Comparison of ENCODE assay signal across 24 cellular contexts in genomic region chr11:30149998-30150397, GRCh38.
"Had no signal": no experiment of that assay in that cellular context is flagged by ENCODE, and none has a peak within 500 bp of the region (broad histone marks: within the 10 kb centered on the region; RNA-seq: fewer than 3 reads in every experiment).

No MANE protein-coding gene starts in this region.

- FAIRE-seq: endothelial cell of umbilical vein, islet of Langerhans, keratinocyte had no signal

- DNase-seq: cerebellar nuclear complex; colonic mucosa; cortex of kidney; dermis blood vessel endothelial cell; dorsolateral prefrontal cortex; effector CD4-positive, alpha-beta T cell; effector memory CD4-positive, alpha-beta T cell; foreskin fibroblast; foreskin melanocyte; gastrocnemius medialis; glutamatergic neuron; head of caudate nucleus; heart right ventricle; hypothalamus; left cardiac atrium; left lung; left ventricle myocardium superior; lower lobe of right lung; mesenchymal stem cell; midbrain had no signal

- H3K4me1 ChIP-seq: colonic mucosa, gastrocnemius medialis, left lung, lower lobe of right lung had no signal

- H3K27me3 ChIP-seq: colonic mucosa, esophagus muscularis mucosa, gastrocnemius medialis, heart right ventricle, left lung had no signal

- H3K9me3 ChIP-seq: colonic mucosa, esophagus muscularis mucosa, gastrocnemius medialis, heart right ventricle, left lung, lower lobe of right lung had no signal

- H3K27ac ChIP-seq: colonic mucosa, dorsolateral prefrontal cortex, esophagus muscularis mucosa, gastrocnemius medialis, left lung, lower lobe of right lung had no signal

- H3K36me3 ChIP-seq: colonic mucosa, esophagus muscularis mucosa, gastrocnemius medialis, heart right ventricle, left lung, lower lobe of right lung had no signal

- H3K4me3 ChIP-seq: colonic mucosa, dorsolateral prefrontal cortex, esophagus muscularis mucosa, gastrocnemius medialis, heart right ventricle, left lung, lower lobe of right lung had no signal

- ATAC-seq: gastrocnemius medialis, lower lobe of right lung had no signal
